9 cellular contexts compared by ENCODE assay signal in the genomic region with DNA sequence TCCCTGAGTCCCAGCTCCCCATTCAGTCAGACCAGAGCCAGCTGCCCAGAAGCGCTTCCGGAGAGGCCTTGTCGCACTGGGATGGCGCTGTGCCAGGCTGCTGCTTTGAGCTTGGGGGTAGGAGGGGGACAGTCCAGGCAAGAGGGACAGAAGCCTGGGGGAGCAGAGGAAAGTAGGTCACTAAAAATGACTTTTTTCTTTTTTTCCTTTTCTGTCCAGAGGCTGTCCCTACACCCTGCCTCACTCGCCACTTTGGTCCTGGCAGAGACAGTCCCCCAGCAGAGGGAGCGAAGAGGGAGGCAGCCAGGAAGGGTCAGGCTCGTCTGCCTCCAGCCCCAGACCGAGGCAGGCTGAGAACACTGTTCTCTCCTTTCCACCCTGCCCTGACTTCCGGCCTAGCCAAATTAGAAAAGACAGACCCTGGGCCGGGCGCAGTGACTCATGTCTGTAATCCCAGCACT. TPM values are rescaled to one million over a fixed set of nuclear protein-coding genes. Genes with fewer than 3 reads are reported as not detected.
DNase-seq lines count a peak whose midpoint lies in the region; TF ChIP-seq lines count a peak whose summit lies in the region.
"Had no signal": no experiment of that assay in that cellular context is flagged by ENCODE, and none has a peak within 500 bp of the region (broad histone marks: within the 10 kb centered on the region; RNA-seq: fewer than 3 reads in every experiment).

No MANE protein-coding gene starts in this region.

- 73% methylated on average over 11 of the region's 11 CpGs; no CpG with 5 or more reads in 1 of the 2 donors for WGBS in transverse colon (ENCODE audit: low coverage in 1 of 2), 2 donors

- TF ChIP-seq POLR2A in transverse colon (IDR thresholded peaks at IDR 0.05), result no peak

- intact Hi-C loops in transverse colon (cut with DNase I; ENCODE audit: low total_unique reads), result no loop called here

- peaks cover 37 to 64% (median 49%) of the 10 kb centered on the region in 4 donors for H3K4me1 ChIP-seq in transverse colon

- H3K9me3 ChIP-seq in transverse colon, result no peaks in the 10 kb centered on the region
- H3K9me3 ChIP-seq: neutrophil had no signal

- no peaks in the 10 kb centered on the region for H3K27me3 ChIP-seq in transverse colon
- H3K27me3 ChIP-seq: neutrophil had no signal

- TF ChIP-seq CTCF in transverse colon (IDR thresholded peaks at IDR 0.05), result no peak

- H3K36me3 ChIP-seq in transverse colon, result no peaks in the 10 kb centered on the region

- DNase-seq in NCI-H510A treated with DMSO at 0.1 percent for 48 hours (lab: John Stamatoyannopoulos, UW) (peak; percentile 20), dermis blood vessel endothelial cell (peak; percentile 50), medulla oblongata (ENCODE audit: extremely low spot score) (peak; percentile 92), transverse colon (no peak), DMS 273 treated with DMSO at 0.1 percent for 48 hours (lab: John Stamatoyannopoulos, UW) (no peak), NCI-H2107 (lab: John Stamatoyannopoulos, UW) (no peak), NCI-H524 treated with DMSO at 0.1 percent for 48 hours (lab: John Stamatoyannopoulos, UW) (no peak)
- DNase-seq: NCI-H2171 had no signal

- peak overlapping the region; percentile 82 to 93 (median 87) for H3K27ac ChIP-seq in transverse colon
- H3K27ac ChIP-seq: neutrophil had no signal

- H3K4me3 ChIP-seq in transverse colon, result no peak overlapping the region

- in situ Hi-C loops in transverse colon (cut with MboI; ENCODE audit: low pct_ligation_motif_present in 1 of 4, low pct_unique_long_range_greater_than_20kb in 1 of 4, low sequenced_read_pairs in 3 of 4), result no loop called here

- no peak for TF ChIP-seq EP300 in transverse colon (IDR thresholded peaks at IDR 0.05; ENCODE audit: low read depth)

RNA-seq across cellular contexts. Expression of a gene that starts 15.8 kb away (rescaled TPM):
- total RNA-seq in dermis blood vessel endothelial cell (65.7 and 124 TPM in 2 replicates), transverse colon (100 to 1,000 TPM in 1 of 4 donors, 10 to 100 TPM in 3; 59.1 to 108 (median 66.8) TPM)

Comparison
In these comparisons a context has a peak if more than half of its experiments do, and no peak if none do; other contexts are left out.
1. DNase-seq: peak in NCI-H510A treated with DMSO at 0.1 percent for 48 hours (single experiment), dermis blood vessel endothelial cell (single experiment) and medulla oblongata (single experiment); none in transverse colon (single experiment), DMS 273 treated with DMSO at 0.1 percent for 48 hours (single experiment), NCI-H2107 (single experiment) and NCI-H524 treated with DMSO at 0.1 percent for 48 hours (single experiment).